8 cellular contexts compared by ENCODE assay signal in genomic region chr1:89692601-89693503, GRCh38. TPM values are rescaled to one million over a fixed set of nuclear protein-coding genes. Genes with fewer than 3 reads are reported as not detected.
DNase-seq lines count a peak whose midpoint lies in the region; ATAC-seq and TF ChIP-seq lines count a peak whose summit lies in the region.

No MANE protein-coding gene starts in this region.

- H3K4me1 Mint-ChIP-seq in GM23338, result peaks cover 15% of the 10 kb centered on the region

- H3K27ac Mint-ChIP-seq in GM23338, result peak overlapping the region; percentile 19; the same call in 1 of the 2 replicates

- H3K4me3 Mint-ChIP-seq in GM23338, result no peak overlapping the region

- no peak overlapping the region for H3K27ac ChIP-seq in GM23338 (ENCODE audit: low read depth)
- H3K27ac ChIP-seq in PC-3 (ENCODE audit: low read length), result no peak overlapping the region
- peak overlapping the region in 9 of 10 donors; percentile 14 to 77 (median 68) for H3K27ac ChIP-seq in heart right ventricle

- H3K36me3 Mint-ChIP-seq in GM23338 (ENCODE audit: low read depth), result no peaks in the 10 kb centered on the region

- peak; percentile 26 for DNase-seq in GM10266 (ENCODE audit: extremely low spot score)
- no peak for DNase-seq in GM23338 (ENCODE audit: low spot score)
- peak; percentile 40 for DNase-seq in PC-3
- peak in 1 of 2 donors; percentile 61 for DNase-seq in heart right ventricle
- DNase-seq in COLO668 (lab: John Stamatoyannopoulos, UW; ENCODE audit: unreplicated experiment), result no peak
- no peak for DNase-seq in A172 (ENCODE audit: low spot score)
- no peak for DNase-seq in NCI-H1105 treated with DMSO at 0.1 percent for 48 hours (lab: John Stamatoyannopoulos, UW)
- no peak for DNase-seq in NCI-H2029 treated with DMSO at 0.1 percent for 48 hours (lab: John Stamatoyannopoulos, UW)

- H3F3A ChIP-seq in GM23338 (replicated peaks; ENCODE audit: low read depth) (no peaks in the 10 kb centered on the region), PC-3 (ENCODE audit: low read length, unreplicated experiment) (no peaks in the 10 kb centered on the region)

- H3K4me3 ChIP-seq in GM23338, result no peak overlapping the region
- H3K4me3 ChIP-seq in PC-3 (ENCODE audit: low read length), result no peak overlapping the region
- no peak overlapping the region for H3K4me3 ChIP-seq in heart right ventricle

- no peak for ATAC-seq in GM23338
- ATAC-seq in PC-3, result peak; percentile 81
- ATAC-seq in heart right ventricle, result peak; percentile 73 to 91 (median 80)

- H3K4me2 ChIP-seq in GM23338 (0 out of 2 replicates have a peak overlapping the region, but pooled peaks have one; percentile 34), PC-3 (ENCODE audit: low read length) (no peak overlapping the region)

- H2AFZ ChIP-seq in GM23338, result no peak overlapping the region
- H2AFZ ChIP-seq in PC-3 (ENCODE audit: low read length), result no peak overlapping the region

- H3K27me3 ChIP-seq in GM23338 (ENCODE audit: insufficient read depth) (no peaks in the 10 kb centered on the region), PC-3 (ENCODE audit: low read length) (no peaks in the 10 kb centered on the region), heart right ventricle (no peaks in the 10 kb centered on the region)

- no peaks in the 10 kb centered on the region for H3K9me3 Mint-ChIP-seq in GM23338

- POLR2A ChIA-PET in PC-3 (lab: Charles Lee; ENCODE audit: unreplicated experiment), result interaction anchor here (0.5 to 0.7 kb wide), 2 partner anchors 53 to 1037 kb away, joined by 3 to 4 read pairs; no protein-coding TSS in a partner anchor

- 0 out of 2 replicates have a peak, but pooled peaks cover 2% of the 10 kb centered on the region for H3K9me2 ChIP-seq in GM23338 (ENCODE audit: insufficient read depth)
- H3K9me2 ChIP-seq in PC-3 (replicated peaks; ENCODE audit: low read length), result no peaks in the 10 kb centered on the region

- no peak for TF ChIP-seq CTCF in GM10266 (IDR thresholded peaks at IDR 0.05; ENCODE audit: control insufficient read depth, insufficient read depth, low read depth, missing control alignments)
- no peak for TF ChIP-seq CTCF in GM23338 (conservative IDR thresholded peaks at IDR 0.05; ENCODE audit: low read depth in 2 of 2)
- TF ChIP-seq CTCF in PC-3 (conservative IDR thresholded peaks at IDR 0.05; ENCODE audit: low read depth, low read length), result no peak
- TF ChIP-seq CTCF in heart right ventricle (IDR thresholded peaks at IDR 0.05), result no peak

- no TSS peak for BruUV-seq in PC-3 (replicated peaks; lab: Mats Ljungman, UMichigan)

- WGBS in heart right ventricle, 2 donors, result 36 to 38% methylated on average over 4 of the region's 4 CpGs

- H3K79me2 ChIP-seq in GM23338 (replicated peaks; ENCODE audit: insufficient read depth), result no peaks in the 10 kb centered on the region
- no peaks in the 10 kb centered on the region for H3K79me2 ChIP-seq in PC-3 (ENCODE audit: low read length)

- no peak overlapping the region for H3K9ac ChIP-seq in PC-3 (ENCODE audit: low read length)

- peaks cover 2% of the 10 kb centered on the region for H3K27me3 Mint-ChIP-seq in GM23338 (ENCODE audit: insufficient read depth, low read depth, poor library complexity)

- H3K36me3 ChIP-seq in GM23338 (ENCODE audit: insufficient read depth) (no peaks in the 10 kb centered on the region), PC-3 (ENCODE audit: low read depth, low read length) (no peaks in the 10 kb centered on the region), heart right ventricle (peaks cover 0 to 28% (median 17%) of the 10 kb centered on the region in 9 donors)

- H3K9me3 ChIP-seq in PC-3 (ENCODE audit: low read length) (no peaks in the 10 kb centered on the region), heart right ventricle (no peaks in the 10 kb centered on the region)

- no peaks in the 10 kb centered on the region; the same call in 1 of the 2 replicates for H4K20me1 ChIP-seq in GM23338 (replicated peaks; ENCODE audit: insufficient read depth)
- no peaks in the 10 kb centered on the region for H4K20me1 ChIP-seq in PC-3 (ENCODE audit: low read length)

- peaks cover 12% of the 10 kb centered on the region for H3K4me1 ChIP-seq in GM23338 (ENCODE audit: insufficient read depth)
- H3K4me1 ChIP-seq in PC-3 (ENCODE audit: insufficient read depth, low read length), result peaks cover 13% of the 10 kb centered on the region; the same call in 1 of the 2 replicates
- peaks cover 2 to 77% (median 64%) of the 10 kb centered on the region in 9 donors for H3K4me1 ChIP-seq in heart right ventricle

- intact Hi-C loops in PC-3 (cut with micrococcal nuclease), result loop anchor here (10.0 kb wide), 1 partner anchor 72 kb away; no protein-coding TSS in a partner anchor
- intact Hi-C loops in heart right ventricle (cut with DNase I), result loop anchor here in 6 of 10 donors (5.0 to 10.0 kb wide), 3 partner anchors 58 to 69 kb away; partner anchors contain the start of gene LRRC8C (in 6 of the 6)

- CTCF ChIA-PET in PC-3 (lab: Charles Lee), result interaction anchor here (0.6 kb wide), 1 partner anchor 1029 kb away, joined by 3 read pairs; no protein-coding TSS in a partner anchor

TF ChIP-seq in GM23338, 12 proteins besides CTCF, POLR2A, EP300 and RAD21 (continues in another document):
- no peak for TF ChIP-seq POLR2AphosphoS5 (IDR thresholded peaks at IDR 0.05; ENCODE audit: low read depth)
- TF ChIP-seq JUNB (IDR thresholded peaks at IDR 0.05; ENCODE audit: unreplicated experiment), result no peak
- TF ChIP-seq ETS1 (IDR thresholded peaks at IDR 0.05), result no peak
- TF ChIP-seq EZH2phosphoT487 (IDR thresholded peaks at IDR 0.05; ENCODE audit: unreplicated experiment), result no peak
- TF ChIP-seq ZNF114 (CRISPR knock-in tag; IDR thresholded peaks at IDR 0.05), result no peak
- no peak for TF ChIP-seq NANOG (IDR thresholded peaks at IDR 0.05; ENCODE audit: borderline replicate concordance)
- no peak for TF ChIP-seq REST (IDR thresholded peaks at IDR 0.05; ENCODE audit: unreplicated experiment)
- no peak for TF ChIP-seq EZH2 (IDR thresholded peaks at IDR 0.05; ENCODE audit: low read depth, unreplicated experiment)
- TF ChIP-seq CREB1 (CRISPR knock-in tag; IDR thresholded peaks at IDR 0.05; ENCODE audit: low read depth), result no peak
- TF ChIP-seq ZNF331 (CRISPR knock-in tag; IDR thresholded peaks at IDR 0.05; ENCODE audit: low read depth), result no peak
- no peak for TF ChIP-seq STAT1 (IDR thresholded peaks at IDR 0.05; ENCODE audit: unreplicated experiment)

RNA-seq across cellular contexts. Expression of gene LRRC8C, which starts 59.9 kb away (rescaled TPM):
- 2.6 and 3.9 TPM in 2 replicates for total RNA-seq in GM23338 (2014; rRNA removed; shearing (Covaris generic))
- polyA plus RNA-seq in GM23338 (2016; fragmentation: Nextera tagmentation; extraction: Ambion mirVana) (0.78 and 0.89 TPM in 2 replicates), heart right ventricle (1 to 10 TPM; 3.7 to 5.9 TPM)
- total RNA-seq in PC-3 (2014; rRNA removed) (3.4 and 4.3 TPM in 2 replicates), heart right ventricle (10 to 100 TPM in 2 of 10 donors, 1 to 10 TPM in 8; 5.6 to 12.3 (median 8.3) TPM)
- total RNA-seq in A172 (2014; rRNA removed; shearing (Covaris generic)), result 2.0 and 3.0 TPM in 2 replicates

Comparison
In these comparisons a context has a peak if more than half of its experiments do, and no peak if none do; other contexts are left out.
1. DNase-seq: peak in GM10266 (single experiment) and PC-3 (single experiment); none in GM23338 (single experiment), COLO668 (single experiment), A172 (single experiment), NCI-H1105 treated with DMSO at 0.1 percent for 48 hours (single experiment) and NCI-H2029 treated with DMSO at 0.1 percent for 48 hours (single experiment).
2. H3K27ac ChIP-seq: peak in heart right ventricle (9 of 10); none in GM23338 (single experiment) and PC-3 (single experiment).